In genomic region chr14:24631749-24632335, GRCh38 we compare ENCODE assay signal across 27 cellular contexts. TPM values are rescaled to one million over a fixed set of nuclear protein-coding genes. Genes with fewer than 3 reads are reported as not detected.
DNase-seq lines count a peak whose midpoint lies in the region; ATAC-seq and TF ChIP-seq lines count a peak whose summit lies in the region.
"Had no signal": no experiment of that assay in that cellular context is flagged by ENCODE, and none has a peak within 500 bp of the region (broad histone marks: within the 10 kb centered on the region; RNA-seq: fewer than 3 reads in every experiment).

No MANE protein-coding gene starts in this region.

- H3K9me3 ChIP-seq in neuronal stem cell (replicated peaks in 1 of 2; ENCODE audit: control insufficient read depth in 2 of 2, insufficient read depth in 1 of 2, low read depth in 1 of 2, low read length in 2 of 2) (peaks cover 0 to 10% of the 10 kb centered on the region in 2 donors), transverse colon (no peaks in the 10 kb centered on the region), colonic mucosa (no peaks in the 10 kb centered on the region)
- H3K9me3 ChIP-seq: gastrocnemius medialis, spleen, uterus had no signal

- POLR2A ChIA-PET in activated CD4-positive, alpha-beta T cell treated with anti-CD3 and anti-CD28 coated beads, Interleukin-2, amount 10 ng/mL, durations not matched to agents 7 days and 5 days (lab: Charles Lee): interaction anchor here (1.0 kb wide), 1 partner anchor 61 kb away, joined by 4 read pairs; no protein-coding TSS in a partner anchor
- POLR2A ChIA-PET in activated naive CD8-positive, alpha-beta T cell treated with anti-CD3 and anti-CD28 coated beads, Interleukin-2, amount 10 ng/mL, durations not matched to agents 7 days and 5 days (lab: Charles Lee): interaction anchor here (2.1 to 4.2 kb wide), 2 partner anchors 34 to 42 kb away, joined by 8 to 41 read pairs; no protein-coding TSS in a partner anchor

- H3K9me3 Mint-ChIP-seq in activated CD4-positive, alpha-beta T cell treated with anti-CD3 and anti-CD28 coated beads, Interleukin-2, amount 10 ng/mL, durations not matched to agents 7 days and 5 days: no peaks in the 10 kb centered on the region
- H3K9me3 Mint-ChIP-seq in activated naive CD8-positive, alpha-beta T cell treated with anti-CD3 and anti-CD28 coated beads, Interleukin-2, amount 10 ng/mL, durations not matched to agents 7 days and 5 days: peaks cover 2% of the 10 kb centered on the region
- H3K9me3 Mint-ChIP-seq: dendritic cell treated with granulocyte-macrophage colony-stimulating factor and Interleukin-4, amounts not matched to agents 40 ng/mL and 50 ng/mL, for 4 days had no signal

- WGBS in neuronal stem cell (ENCODE audit: extremely low coverage in 2 of 2, insufficient read length in 2 of 2, insufficient replicate concordance in 1 of 2), 2 donors: no CpG with 5 or more reads among the region's 11 CpGs
- WGBS in transverse colon (ENCODE audit: low coverage in 1 of 2), 2 donors: 91% methylated on average over 11 of the region's 11 CpGs; no CpG with 5 or more reads in 1 of the 2 donors

- no peaks in the 10 kb centered on the region for H3K79me1 ChIP-seq in neuronal stem cell (ENCODE audit: low read depth, low read length)

- no peak for TF ChIP-seq POLR2A in transverse colon (IDR thresholded peaks at IDR 0.05)

- H3K4me2 ChIP-seq in neuronal stem cell (ENCODE audit: insufficient read depth, low read length, poor library complexity, severe bottlenecking): no peak overlapping the region
- H3K4me2 ChIP-seq: hepatocyte, KMS-11 had no signal

- H3K36me3 ChIP-seq in neuronal stem cell (replicated peaks in 1 of 2; ENCODE audit: control insufficient read depth in 2 of 2, insufficient read depth in 2 of 2, low read length in 2 of 2) (no peaks in the 10 kb centered on the region), transverse colon (no peaks in the 10 kb centered on the region), colonic mucosa (no peaks in the 10 kb centered on the region)
- H3K36me3 ChIP-seq: gastrocnemius medialis, spleen, uterus had no signal

- no peak for TF ChIP-seq CTCF in VCaP (conservative IDR thresholded peaks at IDR 0.05)
- no peak for TF ChIP-seq CTCF in transverse colon (IDR thresholded peaks at IDR 0.05)
- no peak for TF ChIP-seq CTCF in colonic mucosa (IDR thresholded peaks at IDR 0.05)

- peak overlapping the region; percentile 65 for H3K4me3 Mint-ChIP-seq in activated CD4-positive, alpha-beta T cell treated with anti-CD3 and anti-CD28 coated beads, Interleukin-2, amount 10 ng/mL, durations not matched to agents 7 days and 5 days
- peak overlapping the region; percentile 91 for H3K4me3 Mint-ChIP-seq in activated naive CD8-positive, alpha-beta T cell treated with anti-CD3 and anti-CD28 coated beads, Interleukin-2, amount 10 ng/mL, durations not matched to agents 7 days and 5 days
- H3K4me3 Mint-ChIP-seq: CD4-positive, alpha-beta memory T cell; dendritic cell treated with granulocyte-macrophage colony-stimulating factor and Interleukin-4, amounts not matched to agents 40 ng/mL and 50 ng/mL, for 4 days had no signal

- peak overlapping the region; percentile 85 for H3K27ac Mint-ChIP-seq in activated CD4-positive, alpha-beta T cell treated with anti-CD3 and anti-CD28 coated beads, Interleukin-2, amount 10 ng/mL, durations not matched to agents 7 days and 5 days
- H3K27ac Mint-ChIP-seq in activated naive CD8-positive, alpha-beta T cell treated with anti-CD3 and anti-CD28 coated beads, Interleukin-2, amount 10 ng/mL, durations not matched to agents 7 days and 5 days: peak overlapping the region; percentile 94
- H3K27ac Mint-ChIP-seq: dendritic cell treated with granulocyte-macrophage colony-stimulating factor and Interleukin-4, amounts not matched to agents 40 ng/mL and 50 ng/mL, for 4 days had no signal

- H3K27me3 ChIP-seq in neuronal stem cell (ENCODE audit: control insufficient read depth in 3 of 3, insufficient read depth in 3 of 3, low read depth in 1 of 3, low read length in 3 of 3) (no peaks in the 10 kb centered on the region), transverse colon (no peaks in the 10 kb centered on the region), colonic mucosa (no peaks in the 10 kb centered on the region)
- H3K27me3 ChIP-seq: gastrocnemius medialis, hepatocyte, spleen, uterus had no signal

- no peak overlapping the region for H4K8ac ChIP-seq in neuronal stem cell (ENCODE audit: low read depth, low read length)

- H3K9ac ChIP-seq in neuronal stem cell (ENCODE audit: low read depth, low read length, poor library complexity) (no peak overlapping the region), colonic mucosa (ENCODE audit: low read depth in 2 of 2, low read length in 2 of 2) (no peak overlapping the region)
- H3K9ac ChIP-seq: KMS-11 had no signal

- H2BK15ac ChIP-seq in neuronal stem cell (ENCODE audit: low read length): no peak overlapping the region

- H3K14ac ChIP-seq in neuronal stem cell (ENCODE audit: low read length): peak overlapping the region; percentile 31

- no peak overlapping the region for H3K23ac ChIP-seq in neuronal stem cell (ENCODE audit: low read depth, low read length, poor library complexity)

- intact Hi-C loops in transverse colon (cut with DNase I; ENCODE audit: low total_unique reads): no loop called here
- intact Hi-C loops in colonic mucosa (cut with DNase I): no loop called here

- H3K4ac ChIP-seq in neuronal stem cell (ENCODE audit: low read length): no peak overlapping the region

- ATAC-seq in activated naive CD8-positive, alpha-beta T cell treated with anti-CD3 and anti-CD28 coated beads, Interleukin-2, amount 10 ng/mL, durations not matched to agents 7 days and 5 days (ENCODE audit: low read depth): no peak
- no peak for ATAC-seq in GM19467 (IDR thresholded peaks at IDR 0.05; ENCODE audit: unreplicated experiment)
- ATAC-seq: activated CD4-positive, CD25-positive, alpha-beta regulatory T cell treated with anti-CD3 and anti-CD28 coated beads, Interleukin-2, amount 50 U/mL, for 24 hours; gastrocnemius medialis; right cardiac atrium had no signal

- peaks cover 6% of the 10 kb centered on the region for H3K36me3 Mint-ChIP-seq in activated CD4-positive, alpha-beta T cell treated with anti-CD3 and anti-CD28 coated beads, Interleukin-2, amount 10 ng/mL, durations not matched to agents 7 days and 5 days (ENCODE audit: low read depth)
- H3K36me3 Mint-ChIP-seq in activated naive CD8-positive, alpha-beta T cell treated with anti-CD3 and anti-CD28 coated beads, Interleukin-2, amount 10 ng/mL, durations not matched to agents 7 days and 5 days: peaks cover 43% of the 10 kb centered on the region
- H3K36me3 Mint-ChIP-seq: CD4-positive, alpha-beta memory T cell had no signal

- in situ Hi-C loops in transverse colon (cut with MboI; ENCODE audit: low pct_ligation_motif_present in 1 of 4, low pct_unique_long_range_greater_than_20kb in 1 of 4, low sequenced_read_pairs in 3 of 4): no loop called here

- H3K27me3 Mint-ChIP-seq in activated CD4-positive, alpha-beta T cell treated with anti-CD3 and anti-CD28 coated beads, Interleukin-2, amount 10 ng/mL, durations not matched to agents 7 days and 5 days: peaks cover 1% of the 10 kb centered on the region
- H3K27me3 Mint-ChIP-seq in activated naive CD8-positive, alpha-beta T cell treated with anti-CD3 and anti-CD28 coated beads, Interleukin-2, amount 10 ng/mL, durations not matched to agents 7 days and 5 days: no peaks in the 10 kb centered on the region
- H3K27me3 Mint-ChIP-seq: dendritic cell treated with granulocyte-macrophage colony-stimulating factor and Interleukin-4, amounts not matched to agents 40 ng/mL and 50 ng/mL, for 4 days had no signal

- no peak overlapping the region for H2BK5ac ChIP-seq in neuronal stem cell (ENCODE audit: low read length)

- H3K18ac ChIP-seq in neuronal stem cell (ENCODE audit: low read length): no peak overlapping the region

- no peak overlapping the region for H2BK120ac ChIP-seq in neuronal stem cell (ENCODE audit: low read depth, low read length)

- CTCF ChIA-PET in activated CD4-positive, alpha-beta T cell treated with anti-CD3 and anti-CD28 coated beads, Interleukin-2, amount 10 ng/mL, durations not matched to agents 7 days and 5 days (lab: Charles Lee): interaction anchor here (1.4 kb wide), 1 partner anchor 79 kb away, joined by 6 read pairs; no protein-coding TSS in a partner anchor

- H3K4me1 ChIP-seq in neuronal stem cell (ENCODE audit: control insufficient read depth in 2 of 2, insufficient read depth in 1 of 2, low read depth in 1 of 2, low read length in 2 of 2): no peaks in the 10 kb centered on the region
- H3K4me1 ChIP-seq in transverse colon: peaks cover 0 to 6% (median 0%) of the 10 kb centered on the region in 4 donors
- no peaks in the 10 kb centered on the region for H3K4me1 ChIP-seq in colonic mucosa
- H3K4me1 ChIP-seq: gastrocnemius medialis, spleen, uterus had no signal

- no peak for DNase-seq in activated CD4-positive, alpha-beta T cell treated with anti-CD3 and anti-CD28 coated beads, Interleukin-2, amount 10 ng/mL, durations not matched to agents 7 days and 5 days
- no peak for DNase-seq in activated CD4-positive, alpha-beta T cell treated with anti-CD3 and anti-CD28 coated beads, Interleukin-2, amount 50 U/mL, for 48 hours
- no peak for DNase-seq in activated naive CD8-positive, alpha-beta T cell treated with anti-CD3 and anti-CD28 coated beads, Interleukin-2, amount 10 ng/mL, durations not matched to agents 7 days and 5 days
- no peak for DNase-seq in neuronal stem cell (ENCODE audit: low spot score)
- DNase-seq in transverse colon: no peak
- no peak for DNase-seq in colonic mucosa
- DNase-seq: CD4-positive, alpha-beta memory T cell; DMS 273 treated with DMSO at 0.1 percent for 48 hours; EL; gastrocnemius medialis; NCI-H1417; NCI-H2081; NCI-H345; right cardiac atrium; SIG-M5; spleen; stimulated activated CD4-positive, alpha-beta T cell treated with anti-CD3 and anti-CD28 coated beads, Interleukin-2, amount 100 ng/mL, for 48 hours; uterus had no signal

- H3K4me3 ChIP-seq in neuronal stem cell (ENCODE audit: low read length in 2 of 2) (no peak overlapping the region), transverse colon (no peak overlapping the region), colonic mucosa (no peak overlapping the region)
- H3K4me3 ChIP-seq: gastrocnemius medialis, hepatocyte, uterus had no signal

- no peak overlapping the region for H4K91ac ChIP-seq in neuronal stem cell (ENCODE audit: low read depth, low read length, poor library complexity)

- H3K4me1 Mint-ChIP-seq in activated CD4-positive, alpha-beta T cell treated with anti-CD3 and anti-CD28 coated beads, Interleukin-2, amount 10 ng/mL, durations not matched to agents 7 days and 5 days: peaks cover 43% of the 10 kb centered on the region
- peaks cover 60% of the 10 kb centered on the region for H3K4me1 Mint-ChIP-seq in activated naive CD8-positive, alpha-beta T cell treated with anti-CD3 and anti-CD28 coated beads, Interleukin-2, amount 10 ng/mL, durations not matched to agents 7 days and 5 days

- H3K27ac ChIP-seq in VCaP (peak overlapping the region; percentile 79; the same call in 1 of the 2 replicates), neuronal stem cell (replicated peaks; ENCODE audit: low read length) (no peak overlapping the region), transverse colon (no peak overlapping the region), colonic mucosa (no peak overlapping the region)
- H3K27ac ChIP-seq: gastrocnemius medialis, hepatocyte, KMS-11, uterus had no signal

- H2AK5ac ChIP-seq in neuronal stem cell (ENCODE audit: low read depth, low read length): no peak overlapping the region

- no peak overlapping the region for H2AFZ ChIP-seq in neuronal stem cell (ENCODE audit: low read length)
- H2AFZ ChIP-seq: hepatocyte had no signal

- no peak overlapping the region for H2BK12ac ChIP-seq in neuronal stem cell (ENCODE audit: low read length)

- no peak for TF ChIP-seq EP300 in transverse colon (IDR thresholded peaks at IDR 0.05; ENCODE audit: low read depth)

RNA-seq across cellular contexts. Expression of gene GZMB, which starts 2.1 kb away (rescaled TPM):
- total RNA-seq in activated CD4-positive, alpha-beta T cell treated with anti-CD3 and anti-CD28 coated beads, Interleukin-2, amount 10 ng/mL, durations not matched to agents 7 days and 5 days: 100 to 1,000 TPM in 1 of 2 experiments, 10 to 100 TPM in 1; 77.5 to 105 TPM
- 100 to 1,000 TPM; 195 to 217 TPM for total RNA-seq in activated naive CD8-positive, alpha-beta T cell treated with anti-CD3 and anti-CD28 coated beads, Interleukin-2, amount 10 ng/mL, durations not matched to agents 7 days and 5 days
- not detected for polyA plus RNA-seq in neuronal stem cell (2013, experiment 1 of 2)
- not detected for polyA plus RNA-seq in neuronal stem cell (2013, experiment 2 of 2)
- total RNA-seq in transverse colon (1 to 10 TPM in 2 of 4 donors, not detected in 2; 2.5 to 2.6 TPM), colonic mucosa (1 to 10 TPM; 1.1 to 3.0 TPM)
- total RNA-seq: A673; astrocyte; CD4-positive, alpha-beta memory T cell; hepatocyte; temporal lobe had no signal
- polyA plus RNA-seq: hepatocyte had no signal

RNA-seq across cellular contexts. Expression of gene GZMH, which starts 22.4 kb away (rescaled TPM):
- total RNA-seq in activated CD4-positive, alpha-beta T cell treated with anti-CD3 and anti-CD28 coated beads, Interleukin-2, amount 10 ng/mL, durations not matched to agents 7 days and 5 days: 1 to 10 TPM; 1.9 to 2.8 TPM
- total RNA-seq in activated naive CD8-positive, alpha-beta T cell treated with anti-CD3 and anti-CD28 coated beads, Interleukin-2, amount 10 ng/mL, durations not matched to agents 7 days and 5 days: 1 to 10 TPM; 4.9 to 5.7 TPM
- not detected for polyA plus RNA-seq in neuronal stem cell (2013, experiment 1 of 2)
- polyA plus RNA-seq in neuronal stem cell (2013, experiment 2 of 2): not detected
- 1 to 10 TPM in 2 of 4 donors, not detected in 2; 1.9 to 4.0 TPM for total RNA-seq in transverse colon
- under 1 TPM; 0.53 to 0.59 TPM for total RNA-seq in colonic mucosa
- total RNA-seq: A673; astrocyte; CD4-positive, alpha-beta memory T cell; gastrocnemius medialis; hepatocyte; temporal lobe had no signal
- polyA plus RNA-seq: hepatocyte had no signal

RNA-seq across cellular contexts. Expression of gene CTSG, which starts 55.8 kb away (rescaled TPM):
- not detected for total RNA-seq in activated CD4-positive, alpha-beta T cell treated with anti-CD3 and anti-CD28 coated beads, Interleukin-2, amount 10 ng/mL, durations not matched to agents 7 days and 5 days
- total RNA-seq in activated naive CD8-positive, alpha-beta T cell treated with anti-CD3 and anti-CD28 coated beads, Interleukin-2, amount 10 ng/mL, durations not matched to agents 7 days and 5 days: not detected
- not detected for polyA plus RNA-seq in neuronal stem cell (2013, experiment 1 of 2)
- polyA plus RNA-seq in neuronal stem cell (2013, experiment 2 of 2): not detected
- total RNA-seq in transverse colon (under 1 TPM in 1 of 4 donors, not detected in 3; 0.82 TPM), colonic mucosa (1 to 10 TPM; 3.2 to 5.4 TPM)
- total RNA-seq: A673; astrocyte; CD4-positive, alpha-beta memory T cell; hepatocyte had no signal
- polyA plus RNA-seq: CD4-positive, alpha-beta memory T cell; hepatocyte; right cardiac atrium had no signal

Comparison
In these comparisons a context has a peak if more than half of its experiments do, and no peak if none do; other contexts are left out.
1. RNA of gene GZMB, which starts 2.1 kb away (total RNA-seq): 195 to 217 TPM in activated naive CD8-positive, alpha-beta T cell treated with anti-CD3 and anti-CD28 coated beads, Interleukin-2, amount 10 ng/mL, durations not matched to agents 7 days and 5 days and 77.5 to 105 TPM in activated CD4-positive, alpha-beta T cell treated with anti-CD3 and anti-CD28 coated beads, Interleukin-2, amount 10 ng/mL, durations not matched to agents 7 days and 5 days; 1.1 to 3.0 TPM in colonic mucosa and 2.5 to 2.6 TPM in transverse colon; every median in the first group is over 10 times any median in the second.